1 cellular context compared by ENCODE assay signal in the genomic region with DNA sequence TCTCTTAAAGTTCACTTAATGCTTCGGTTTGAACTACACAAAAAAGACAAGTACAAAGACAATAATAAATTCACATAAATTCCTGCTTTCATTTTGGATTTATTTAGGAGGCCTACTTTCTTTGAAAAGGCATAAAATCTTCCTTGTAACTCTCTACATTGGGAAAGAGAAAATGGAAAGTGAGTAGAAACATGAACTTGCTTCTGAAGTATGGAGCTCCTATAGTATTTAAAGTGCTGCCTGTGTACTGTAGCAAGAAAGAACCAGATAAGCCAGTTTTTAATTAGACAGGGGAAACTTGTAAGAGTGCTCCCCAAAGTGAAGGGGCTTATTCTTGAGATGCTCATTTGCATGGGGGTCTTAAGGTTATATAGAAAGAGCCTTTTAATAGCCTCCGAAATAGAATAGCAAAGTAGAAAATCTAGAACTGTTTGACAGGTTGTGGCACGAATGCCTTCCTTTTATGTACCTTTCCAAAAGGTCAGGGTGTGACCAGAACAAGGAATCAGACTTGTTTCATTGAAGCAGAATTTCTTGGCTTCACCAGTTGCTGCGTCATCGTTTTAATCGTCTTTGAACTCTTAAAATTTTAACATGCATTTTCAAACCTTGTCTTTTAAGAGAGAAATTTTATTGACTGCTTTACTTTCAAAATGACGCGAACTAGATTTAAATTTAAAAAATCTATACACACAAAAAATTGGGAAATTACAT.
TF ChIP-seq lines count a peak whose summit lies in the region.

No MANE protein-coding gene starts in this region.

TF ChIP-seq in HepG2, 621 proteins besides CTCF, POLR2A, EP300 and RAD21:
- TF ChIP-seq ZNF501 (CRISPR knock-in tag; IDR thresholded peaks at IDR 0.05) = no peak
- peak; percentile 63 to 72 for TF ChIP-seq MAFK (conservative IDR thresholded peaks at IDR 0.05 in 1 of 2, IDR thresholded peaks at IDR 0.05 in 1 of 2; ENCODE audit: low read length in 2 of 2)
- peak; percentile 51; the same call in 1 of the 2 replicates for TF ChIP-seq MAFF (IDR thresholded peaks at IDR 0.05; ENCODE audit: low read depth, low read length)
TF ChIP-seq in HepG2: peak in this region for 2.
